ENCODE assay signal across 8 cellular contexts in genomic region chr14:31026076-31026394, GRCh38. TPM values are rescaled to one million over a fixed set of nuclear protein-coding genes. Genes with fewer than 3 reads are reported as not detected.
A peak's percentile ranks its signal among the peaks of the same experiment; 100 is the strongest.
DNase-seq lines count a peak whose midpoint lies in the region; ATAC-seq and TF ChIP-seq lines count a peak whose summit lies in the region.

A gene with protein sequence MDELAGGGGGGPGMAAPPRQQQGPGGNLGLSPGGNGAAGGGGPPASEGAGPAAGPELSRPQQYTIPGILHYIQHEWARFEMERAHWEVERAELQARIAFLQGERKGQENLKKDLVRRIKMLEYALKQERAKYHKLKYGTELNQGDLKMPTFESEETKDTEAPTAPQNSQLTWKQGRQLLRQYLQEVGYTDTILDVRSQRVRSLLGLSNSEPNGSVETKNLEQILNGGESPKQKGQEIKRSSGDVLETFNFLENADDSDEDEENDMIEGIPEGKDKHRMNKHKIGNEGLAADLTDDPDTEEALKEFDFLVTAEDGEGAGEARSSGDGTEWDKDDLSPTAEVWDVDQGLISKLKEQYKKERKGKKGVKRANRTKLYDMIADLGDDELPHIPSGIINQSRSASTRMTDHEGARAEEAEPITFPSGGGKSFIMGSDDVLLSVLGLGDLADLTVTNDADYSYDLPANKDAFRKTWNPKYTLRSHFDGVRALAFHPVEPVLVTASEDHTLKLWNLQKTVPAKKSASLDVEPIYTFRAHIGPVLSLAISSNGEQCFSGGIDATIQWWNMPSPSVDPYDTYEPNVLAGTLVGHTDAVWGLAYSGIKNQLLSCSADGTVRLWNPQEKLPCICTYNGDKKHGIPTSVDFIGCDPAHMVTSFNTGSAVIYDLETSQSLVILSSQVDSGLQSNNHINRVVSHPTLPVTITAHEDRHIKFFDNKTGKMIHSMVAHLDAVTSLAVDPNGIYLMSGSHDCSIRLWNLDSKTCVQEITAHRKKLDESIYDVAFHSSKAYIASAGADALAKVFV (minus strand): TSS chr14:31026379. CDS start chr14:31026185, 194 bp downstream.

- ATAC-seq in HG03558 (IDR thresholded peaks at IDR 0.05; ENCODE audit: extremely low read depth, unreplicated experiment) (peak; percentile 1), left lung (no peak), HG03460 (IDR thresholded peaks at IDR 0.05; ENCODE audit: unreplicated experiment) (no peak), HG02759 (IDR thresholded peaks at IDR 0.05; ENCODE audit: unreplicated experiment) (no peak)

- H3K27me3 ChIP-seq in ACC112 (ENCODE audit: insufficient read depth, low read length) = no peaks in the 10 kb centered on the region
- no peaks in the 10 kb centered on the region for H3K27me3 ChIP-seq in left lung
- H3K27me3 ChIP-seq in suprapubic skin = no peaks in the 10 kb centered on the region

- peaks cover 0 to 8% (median 0%) of the 10 kb centered on the region in 5 experiments for H3K9me3 Mint-ChIP-seq in brain

- H3K36me3 ChIP-seq in ACC112 (ENCODE audit: insufficient read depth, low read length) = peaks cover 11% of the 10 kb centered on the region
- no peaks in the 10 kb centered on the region for H3K36me3 ChIP-seq in left lung
- H3K36me3 ChIP-seq in suprapubic skin = no peaks in the 10 kb centered on the region

- TF ChIP-seq CTCF in brain (conservative IDR thresholded peaks at IDR 0.05) = no peak
- TF ChIP-seq CTCF in left lung (IDR thresholded peaks at IDR 0.05) = no peak
- TF ChIP-seq CTCF in suprapubic skin (IDR thresholded peaks at IDR 0.05) = no peak

- peaks cover 45% of the 10 kb centered on the region for H3K4me1 Mint-ChIP-seq in brain

- no peak for DNase-seq in left lung
- no peak for DNase-seq in suprapubic skin (ENCODE audit: low spot score in 2 of 2)
- DNase-seq in stimulated activated CD4-positive, alpha-beta T cell treated with anti-CD3 and anti-CD28 coated beads, Interleukin-4, amount 100 ng/mL, for 1 hour = no peak

- H3K4me3 ChIP-seq in ACC112 (ENCODE audit: low read depth, low read length) (peak within 1 kb of the TSS; percentile 87), left lung (peak within 1 kb of the TSS; percentile 91 to 97), suprapubic skin (peak within 1 kb of the TSS; percentile 77)

- WGBS in suprapubic skin = 0% methylated on average over 3 of the region's 29 CpGs

- H3K36me3 Mint-ChIP-seq in brain = peaks cover 22% of the 10 kb centered on the region

- TF ChIP-seq EP300 in suprapubic skin (IDR thresholded peaks at IDR 0.05) = no peak

- H3K4me3 Mint-ChIP-seq in brain = peak within 1 kb of the TSS; percentile 95 to 100 (median 96)

- H3K27ac Mint-ChIP-seq in brain = peak within 1 kb of the TSS; percentile 96 to 99 (median 99)

- H3K9me3 ChIP-seq in left lung = no peaks in the 10 kb centered on the region
- H3K9me3 ChIP-seq in suprapubic skin = no peaks in the 10 kb centered on the region

- H3K79me2 ChIP-seq in ACC112 (ENCODE audit: control insufficient read depth, insufficient read depth, low read length, unreplicated experiment) = peaks cover 67% of the 10 kb centered on the region

- H3K27me3 Mint-ChIP-seq in brain = peaks cover 11% of the 10 kb centered on the region

- H3K4me1 ChIP-seq in ACC112 (ENCODE audit: control insufficient read depth, insufficient read depth, low read length, unreplicated experiment) (peaks cover 28% of the 10 kb centered on the region), left lung (peaks cover 7 to 19% of the 10 kb centered on the region in 2 donors), suprapubic skin (peaks cover 26% of the 10 kb centered on the region)

- no peak for TF ChIP-seq POLR2A in suprapubic skin (IDR thresholded peaks at IDR 0.05)

- peak within 1 kb of the TSS; percentile 84 for H2AFZ ChIP-seq in ACC112 (ENCODE audit: low read length, unreplicated experiment)

- intact Hi-C loops in left lung (cut with DNase I) = no loop called here

- H3K27ac ChIP-seq in ACC112 (ENCODE audit: low read depth, low read length) (peak within 1 kb of the TSS; percentile 97), left lung (peak within 1 kb of the TSS; percentile 98), suprapubic skin (peak within 1 kb of the TSS; percentile 96)

RNA-seq across cellular contexts. Expression of the gene that starts here (rescaled TPM):
- 8.9 TPM for polyA plus RNA-seq in brain (ENCODE audit: insufficient read depth, low read depth, low replicate concordance)
- total RNA-seq in left lung = 10 to 100 TPM; 31.7 to 32.9 TPM
- total RNA-seq in suprapubic skin = 10 to 100 TPM; 21.5 to 50.0 (median 29.5) TPM
